In the genomic region with DNA sequence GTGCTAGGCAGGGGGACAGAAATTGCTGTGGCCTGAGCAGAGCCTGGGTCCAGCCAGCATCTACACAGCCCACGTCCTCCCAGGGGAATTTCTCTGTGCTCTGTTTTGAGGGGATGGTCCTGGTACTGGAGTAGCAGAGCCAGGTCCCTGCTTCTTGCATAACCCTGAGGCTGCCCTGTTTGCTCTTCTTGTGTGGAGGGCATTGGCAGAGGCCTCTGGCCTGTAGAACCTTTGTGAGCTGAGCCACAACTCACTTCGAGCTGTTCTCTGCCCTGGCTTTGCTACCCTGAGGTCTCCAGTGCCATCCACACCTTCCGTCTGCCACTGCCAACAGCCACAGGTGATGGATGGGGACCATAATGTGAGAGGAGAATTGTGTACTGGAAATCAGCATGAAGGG, we compare ENCODE assay signal across 3 cellular contexts.
"Had no signal": no experiment of that assay in that cellular context is flagged by ENCODE, and none has a peak within 500 bp of the region (broad histone marks: within the 10 kb centered on the region; RNA-seq: fewer than 3 reads in every experiment).

No MANE protein-coding gene starts in this region.

- DNase-seq: GDM1, GF-D8 had no signal

- H3K4me3 ChIP-seq: GM12878 had no signal

- ATAC-seq: GM12878 had no signal
